17 cellular contexts compared by ENCODE assay signal in the genomic region with DNA sequence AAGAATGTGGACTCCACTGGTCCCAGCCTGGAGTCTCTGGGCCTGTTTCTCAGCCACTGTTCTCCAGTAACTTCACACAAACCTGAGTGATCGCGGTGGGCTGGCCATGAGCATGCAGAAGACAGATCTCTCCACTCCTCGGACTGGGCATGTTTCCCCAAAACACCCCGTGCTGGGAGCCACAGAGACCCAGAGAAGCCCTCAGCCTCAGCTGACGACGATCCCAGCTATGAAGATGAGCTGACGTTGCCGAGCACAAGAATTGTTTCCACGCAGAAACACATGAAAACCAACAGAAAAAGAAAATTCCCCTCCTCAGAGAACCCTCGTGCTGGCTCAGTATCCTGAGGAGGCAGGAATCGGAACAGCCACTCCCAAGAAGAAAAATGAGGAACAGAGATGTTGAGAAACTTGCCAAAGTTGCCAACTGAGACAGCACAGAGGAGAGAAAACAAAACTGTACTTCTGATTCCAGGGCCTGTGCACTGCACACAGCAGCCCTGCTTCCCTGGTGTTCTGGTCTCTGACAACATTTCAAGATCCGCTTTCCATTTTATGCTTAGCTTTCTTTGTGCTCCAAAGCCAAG.
A peak's percentile ranks its signal among the peaks of the same experiment; 100 is the strongest.
DNase-seq lines count a peak whose midpoint lies in the region; ATAC-seq and TF ChIP-seq lines count a peak whose summit lies in the region.
"Had no signal": no experiment of that assay in that cellular context is flagged by ENCODE, and none has a peak within 500 bp of the region (broad histone marks: within the 10 kb centered on the region; RNA-seq: fewer than 3 reads in every experiment).

No MANE protein-coding gene starts in this region.

- H3K4me3 ChIP-seq in esophagus muscularis mucosa (peak overlapping the region in 1 of 4 donors; percentile 2), mucosa of descending colon (no peak overlapping the region), HAP-1 (no peak overlapping the region)

- H3K27me3 ChIP-seq in esophagus muscularis mucosa = no peaks in the 10 kb centered on the region
- no peaks in the 10 kb centered on the region for H3K27me3 ChIP-seq in HAP-1 (ENCODE audit: low read depth)

- H3K27ac ChIP-seq in esophagus muscularis mucosa (replicated peaks in 1 of 4) (peak overlapping the region; percentile 1 to 67 (median 48)), temporal lobe (ENCODE audit: low read depth, low read length) (peak overlapping the region; percentile 63)

- DNase-seq in NOMO-1 (lab: John Stamatoyannopoulos, UW; ENCODE audit: unreplicated experiment in 2 of 2) (peak; percentile 51 to 65), NOMO-1 treated with dmso at 0.1 percent for 144 hours (lab: John Stamatoyannopoulos, UW; ENCODE audit: unreplicated experiment) (no peak), esophagus muscularis mucosa (ENCODE audit: extremely low spot score) (no peak), mucosa of descending colon (no peak), DMS53 treated with DMSO at 0.1 percent for 48 hours (lab: John Stamatoyannopoulos, UW; ENCODE audit: unreplicated experiment) (no peak), HAP-1 (ENCODE audit: low spot score in 2 of 2) (no peak)
- DNase-seq: activated CD4-positive, alpha-beta T cell treated with anti-CD3 and anti-CD28 coated beads, Interleukin-2, amount 10 ng/mL, durations not matched to agents 24 days and 14 days; activated effector memory CD4-positive, alpha-beta T cell treated with Interleukin-2 at 50 U/mL for 16 hours; central memory CD4-positive, alpha-beta T cell; DMS79; HFFc6; kidney; NCI-H1417; NCI-H748 treated with DMSO at 0.1 percent for 48 hours; SW 1271 had no signal

- TF ChIP-seq CTCF in esophagus muscularis mucosa (IDR thresholded peaks at IDR 0.05) = no peak
- TF ChIP-seq CTCF in mucosa of descending colon (IDR thresholded peaks at IDR 0.05) = no peak

- no peak for TF ChIP-seq EP300 in esophagus muscularis mucosa (IDR thresholded peaks at IDR 0.05)

- no peak for TF ChIP-seq POLR2A in esophagus muscularis mucosa (IDR thresholded peaks at IDR 0.05; ENCODE audit: low read depth)

- H3K36me3 ChIP-seq in esophagus muscularis mucosa (peaks cover 22 to 98% (median 88%) of the 10 kb centered on the region in 4 donors), mucosa of descending colon (ENCODE audit: low read depth) (peaks cover 5% of the 10 kb centered on the region), HAP-1 (replicated peaks) (peaks cover 6% of the 10 kb centered on the region)

- H3K9me3 ChIP-seq in esophagus muscularis mucosa (no peaks in the 10 kb centered on the region), mucosa of descending colon (no peaks in the 10 kb centered on the region), HAP-1 (no peaks in the 10 kb centered on the region)

- peak; percentile 44 for ATAC-seq in mucosa of descending colon
- ATAC-seq in HG02759 (IDR thresholded peaks at IDR 0.05; ENCODE audit: unreplicated experiment) = no peak

- intact Hi-C loops in esophagus muscularis mucosa (cut with DNase I) = loop anchor here (10.0 kb wide), 1 partner anchor 72 kb away; no protein-coding TSS in a partner anchor
- intact Hi-C loops in mucosa of descending colon (cut with DNase I, micrococcal nuclease) = no loop called here

- in situ Hi-C loops in HAP-1 (cut with MboI; ENCODE audit: low sequenced_read_pairs) = no loop called here

- H3K4me1 ChIP-seq in esophagus muscularis mucosa (peaks cover 11 to 31% (median 22%) of the 10 kb centered on the region in 4 donors), mucosa of descending colon (ENCODE audit: low read depth) (peaks cover 3% of the 10 kb centered on the region), HAP-1 (no peaks in the 10 kb centered on the region)

- 71% methylated on average over 12 of the region's 12 CpGs for WGBS in esophagus muscularis mucosa

Comparison
In these comparisons a context has a peak if more than half of its experiments do, and no peak if none do; other contexts are left out.
1. DNase-seq: peak in NOMO-1 (2 of 2); none in NOMO-1 treated with dmso at 0.1 percent for 144 hours (single experiment), esophagus muscularis mucosa (single experiment), mucosa of descending colon (0 of 3), DMS53 treated with DMSO at 0.1 percent for 48 hours (single experiment) and HAP-1 (0 of 2).